ENCODE assay signal across 22 cellular contexts in genomic region chr7:126635545-126635944, GRCh38.
DNase-seq lines count a peak whose midpoint lies in the region; ATAC-seq and TF ChIP-seq lines count a peak whose summit lies in the region.
"Had no signal": no experiment of that assay in that cellular context is flagged by ENCODE, and none has a peak within 500 bp of the region (broad histone marks: within the 10 kb centered on the region; RNA-seq: fewer than 3 reads in every experiment).

No MANE protein-coding gene starts in this region.

- H3K4me3 ChIP-seq in heart right ventricle (no peak overlapping the region), brain microvascular endothelial cell (ENCODE audit: low read depth, low read length) (no peak overlapping the region)
- H3K4me3 ChIP-seq: coronary artery, ovary, SJSA1, stomach, thyroid gland had no signal

- peaks cover 0 to 6% (median 0%) of the 10 kb centered on the region in 11 donors for H3K9me3 ChIP-seq in heart right ventricle
- H3K9me3 ChIP-seq: ovary, SJSA1, thyroid gland had no signal

- no peaks in the 10 kb centered on the region for H3K4me1 ChIP-seq in heart right ventricle
- H3K4me1 ChIP-seq: SJSA1, stomach, thyroid gland had no signal

- intact Hi-C loops in heart right ventricle (cut with DNase I), result no loop called here

- TF ChIP-seq CTCF in heart right ventricle (IDR thresholded peaks at IDR 0.05), result no peak
- TF ChIP-seq CTCF in brain microvascular endothelial cell (IDR thresholded peaks at IDR 0.05; ENCODE audit: low read depth, low read length, missing control alignments), result no peak

- H3K27me3 ChIP-seq in heart right ventricle (no peaks in the 10 kb centered on the region), brain microvascular endothelial cell (replicated peaks) (no peaks in the 10 kb centered on the region)
- H3K27me3 ChIP-seq: ovary, SJSA1, stomach, thyroid gland had no signal

- H3K27ac ChIP-seq in heart right ventricle (no peak overlapping the region), brain microvascular endothelial cell (no peak overlapping the region)
- H3K27ac ChIP-seq: coronary artery, ovary, SJSA1, stomach, thyroid gland had no signal

- peak; percentile 49 for DNase-seq in NCI-H187 treated with DMSO at 0.1 percent for 48 hours (lab: John Stamatoyannopoulos, UW)
- DNase-seq in NCI-H187 (lab: John Stamatoyannopoulos, UW), result no peak
- DNase-seq in NCI-H2029 treated with DMSO at 0.1 percent for 48 hours (lab: John Stamatoyannopoulos, UW), result peak; percentile 21
- DNase-seq in NCI-H526 (lab: John Stamatoyannopoulos, UW), result peak; percentile 59 to 62
- peak; percentile 19 for DNase-seq in iPS-NIHi11 (ENCODE audit: low spot score)
- no peak for DNase-seq in heart right ventricle
- no peak for DNase-seq in HCEC 1CT
- no peak for DNase-seq in brain microvascular endothelial cell
- DNase-seq: 8988T; activated CD4-positive, alpha-beta memory T cell treated with anti-CD3 and anti-CD28 coated beads, Interleukin-2, amount 10 ng/mL, durations not matched to agents 7 days and 5 days; activated CD4-positive, CD25-positive, alpha-beta regulatory T cell treated with anti-CD3 and anti-CD28 coated beads, Interleukin-2, amount 50 U/mL, for 72 hours; GOT3; left cardiac atrium; mammary epithelial cell; MV-4-11; NCI-H446 treated with DMSO at 0.1 percent for 48 hours; ovary; stomach; thyroid gland had no signal

- in situ Hi-C loops in brain microvascular endothelial cell (cut with HindIII; ENCODE audit: low pct_ligation_motif_present, low sequenced_read_pairs), result no loop called here

- H3K36me3 ChIP-seq in heart right ventricle (no peaks in the 10 kb centered on the region), brain microvascular endothelial cell (replicated peaks) (no peaks in the 10 kb centered on the region)
- H3K36me3 ChIP-seq: ovary, SJSA1, stomach, thyroid gland had no signal

- no peak for ATAC-seq in heart right ventricle
- ATAC-seq: activated T-helper 17 cell treated with anti-CD3 and anti-CD28 coated beads, Interleukin-2, amount 50 U/mL, for 72 hours; left cardiac atrium had no signal

Comparison
In these comparisons a context has a peak if more than half of its experiments do, and no peak if none do; other contexts are left out.
1. DNase-seq: peak in NCI-H187 treated with DMSO at 0.1 percent for 48 hours (single experiment), NCI-H2029 treated with DMSO at 0.1 percent for 48 hours (single experiment), NCI-H526 (2 of 2) and iPS-NIHi11 (single experiment); none in NCI-H187 (0 of 2), heart right ventricle (0 of 2), HCEC 1CT (single experiment) and brain microvascular endothelial cell (single experiment).